11 cellular contexts compared by ENCODE assay signal in the genomic region with DNA sequence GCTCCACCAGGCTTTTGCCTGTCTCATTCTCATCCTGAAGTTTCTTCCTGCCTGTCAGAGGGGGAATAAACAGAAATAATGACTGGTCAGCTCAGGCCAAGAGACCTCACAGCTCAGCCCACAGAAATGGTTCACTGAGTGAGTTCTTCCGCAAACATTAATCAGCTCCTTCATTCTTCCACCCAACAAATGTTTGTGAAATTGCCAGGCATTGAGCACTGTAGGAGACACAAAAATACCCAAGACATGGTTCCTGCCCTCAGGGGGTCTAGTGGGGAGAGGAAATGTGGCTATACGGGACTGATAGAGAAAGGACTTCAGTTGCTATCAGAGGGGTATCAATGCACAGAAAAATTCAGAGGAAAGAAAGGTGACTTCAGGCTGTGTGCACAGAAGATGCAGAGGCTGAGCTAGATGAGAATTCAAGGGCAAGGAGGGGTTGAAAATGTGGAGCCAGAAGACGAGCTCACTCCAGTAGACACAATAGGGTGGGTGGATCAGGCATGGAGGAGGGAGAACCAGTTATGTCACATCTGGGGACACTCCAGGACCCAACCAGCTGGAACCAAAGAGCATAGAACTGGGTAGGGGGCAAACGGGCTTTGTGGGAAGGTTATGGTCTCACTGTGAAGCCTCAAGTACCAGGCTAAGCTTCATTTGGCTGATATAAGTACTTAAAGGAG. TPM values are rescaled to one million over a fixed set of nuclear protein-coding genes. Genes with fewer than 3 reads are reported as not detected.
DNase-seq lines count a peak whose midpoint lies in the region; ATAC-seq and TF ChIP-seq lines count a peak whose summit lies in the region.
"Had no signal": no experiment of that assay in that cellular context is flagged by ENCODE, and none has a peak within 500 bp of the region (broad histone marks: within the 10 kb centered on the region; RNA-seq: fewer than 3 reads in every experiment).

No MANE protein-coding gene starts in this region.

- no peaks in the 10 kb centered on the region for H3K27me3 Mint-ChIP-seq in activated T-cell treated with anti-CD3 and anti-CD28 coated beads, Interleukin-2, amount 50 U/mL, for 72 hours (ENCODE audit: low read depth)
- H3K27me3 Mint-ChIP-seq in T-helper 17 cell: peaks cover 7% of the 10 kb centered on the region
- H3K27me3 Mint-ChIP-seq: CD4-positive, alpha-beta T cell had no signal

- TF ChIP-seq POLR2A in tibial nerve (IDR thresholded peaks at IDR 0.05): no peak

- no peak overlapping the region for H3K4me3 Mint-ChIP-seq in activated T-cell treated with anti-CD3 and anti-CD28 coated beads, Interleukin-2, amount 50 U/mL, for 72 hours
- H3K4me3 Mint-ChIP-seq in T-helper 17 cell: no peak overlapping the region
- H3K4me3 Mint-ChIP-seq: CD4-positive, alpha-beta T cell had no signal

- no peak overlapping the region for H3K4me3 ChIP-seq in RWPE2 (ENCODE audit: severe bottlenecking)
- H3K4me3 ChIP-seq in tibial nerve: no peak overlapping the region

- no peak for TF ChIP-seq EP300 in tibial nerve (IDR thresholded peaks at IDR 0.05)

- no peak for ATAC-seq in activated T-cell treated with anti-CD3 and anti-CD28 coated beads, Interleukin-2, amount 50 U/mL, for 72 hours (replicated peaks in 1 of 2)
- ATAC-seq in RWPE2 (ENCODE audit: low read depth): no peak
- ATAC-seq in GM18868 (IDR thresholded peaks at IDR 0.05; ENCODE audit: unreplicated experiment): no peak
- no peak for ATAC-seq in T-helper 17 cell

- H3K27ac Mint-ChIP-seq in activated T-cell treated with anti-CD3 and anti-CD28 coated beads, Interleukin-2, amount 50 U/mL, for 72 hours: peak overlapping the region; percentile 26
- H3K27ac Mint-ChIP-seq in T-helper 17 cell: no peak overlapping the region
- H3K27ac Mint-ChIP-seq: CD4-positive, alpha-beta T cell had no signal

- H3K4me1 Mint-ChIP-seq in activated T-cell treated with anti-CD3 and anti-CD28 coated beads, Interleukin-2, amount 50 U/mL, for 72 hours (ENCODE audit: low read depth): peaks cover 30% of the 10 kb centered on the region
- H3K4me1 Mint-ChIP-seq in T-helper 17 cell: peaks cover 10% of the 10 kb centered on the region

- no peak for TF ChIP-seq CTCF in RWPE2 (IDR thresholded peaks at IDR 0.05; ENCODE audit: poor library complexity, severe bottlenecking)
- no peak for TF ChIP-seq CTCF in tibial nerve (IDR thresholded peaks at IDR 0.05)

- 48 to 57% methylated on average over 4 of the region's 4 CpGs for WGBS in tibial nerve, 2 donors

- DNase-seq in activated T-cell treated with anti-CD3 and anti-CD28 coated beads, Interleukin-2, amount 50 U/mL, for 72 hours: no peak
- no peak for DNase-seq in activated T-cell treated with anti-CD3 and anti-CD28 coated beads, Interleukin-2, amount 50 U/mL, for 1 hour
- DNase-seq in RWPE2 (ENCODE audit: low spot score) (no peak), glomerular visceral epithelial cell (ENCODE audit: extremely low spot score) (peak; percentile 75), tibial nerve (ENCODE audit: low spot score in 2 of 2) (no peak), NCI-H446 (lab: John Stamatoyannopoulos, UW) (no peak), T-helper 17 cell (no peak)
- DNase-seq: activated CD4-positive, alpha-beta T cell treated with anti-CD3 and anti-CD28 coated beads, Interleukin-2, amount 50 U/mL, for 48 hours; CD4-positive, alpha-beta T cell; NCI-H774 had no signal

- no peaks in the 10 kb centered on the region for H3K9me3 ChIP-seq in RWPE2 (ENCODE audit: severe bottlenecking)
- no peaks in the 10 kb centered on the region for H3K9me3 ChIP-seq in tibial nerve
- H3K9me3 ChIP-seq in T-helper 17 cell (ENCODE audit: control insufficient read depth, low read length, poor library complexity, severe bottlenecking): no peaks in the 10 kb centered on the region

- H3K36me3 Mint-ChIP-seq in activated T-cell treated with anti-CD3 and anti-CD28 coated beads, Interleukin-2, amount 50 U/mL, for 72 hours (ENCODE audit: insufficient read depth in 2 of 2): peaks cover 6 to 15% of the 10 kb centered on the region in 2 donors
- H3K36me3 Mint-ChIP-seq in T-helper 17 cell (ENCODE audit: low read depth): no peaks in the 10 kb centered on the region

- H3K27me3 ChIP-seq in RWPE2 (ENCODE audit: insufficient read depth, poor library complexity, severe bottlenecking) (no peaks in the 10 kb centered on the region), tibial nerve (no peaks in the 10 kb centered on the region)

- no peaks in the 10 kb centered on the region for H3K9me3 Mint-ChIP-seq in activated T-cell treated with anti-CD3 and anti-CD28 coated beads, Interleukin-2, amount 50 U/mL, for 72 hours
- H3K9me3 Mint-ChIP-seq: CD4-positive, alpha-beta T cell had no signal

- H3K4me1 ChIP-seq in RWPE2 (ENCODE audit: insufficient read depth, poor library complexity, severe bottlenecking) (peaks cover 64% of the 10 kb centered on the region), tibial nerve (peaks cover 0 to 88% (median 44%) of the 10 kb centered on the region in 4 donors)

- H3K27ac ChIP-seq in RWPE2 (ENCODE audit: poor library complexity, severe bottlenecking) (peak overlapping the region; percentile 98), tibial nerve (peak overlapping the region in 3 of 4 donors; percentile 4 to 91 (median 85))

- H3K36me3 ChIP-seq in RWPE2 (ENCODE audit: low read depth) (peaks cover 49% of the 10 kb centered on the region), tibial nerve (no peaks in the 10 kb centered on the region)

RNA-seq across cellular contexts. Expression of a gene that starts 20.9 kb away (rescaled TPM):
- 10 to 100 TPM; 32.3 to 32.4 TPM for total RNA-seq in activated T-cell treated with anti-CD3 and anti-CD28 coated beads, Interleukin-2, amount 50 U/mL, for 72 hours
- total RNA-seq in tibial nerve (10 to 100 TPM; 39.6 to 70.4 (median 59.2) TPM), T-helper 17 cell (1 to 10 TPM in 1 of 2 donors, under 1 TPM in 1; 0.81 to 1.6 TPM)

RNA-seq across cellular contexts. Expression of a gene that starts 35.1 kb away (rescaled TPM):
- 10 to 100 TPM; 46.6 to 55.8 TPM for total RNA-seq in activated T-cell treated with anti-CD3 and anti-CD28 coated beads, Interleukin-2, amount 50 U/mL, for 72 hours
- total RNA-seq in tibial nerve (1 to 10 TPM in 1 of 4 donors, under 1 TPM in 1, not detected in 2; 0.63 to 5.7 TPM), T-helper 17 cell (under 1 TPM; 0.27 to 0.63 TPM)

Comparison
In these comparisons a context has a peak if more than half of its experiments do, and no peak if none do; other contexts are left out.
1. RNA of a gene that starts 20.9 kb away (total RNA-seq): 39.6 to 70.4 TPM in tibial nerve and 32.3 to 32.4 TPM in activated T-cell treated with anti-CD3 and anti-CD28 coated beads, Interleukin-2, amount 50 U/mL, for 72 hours; 0.81 to 1.6 TPM in T-helper 17 cell; every median in the first group is over 10 times any median in the second.
2. RNA of a gene that starts 35.1 kb away (total RNA-seq): 46.6 to 55.8 TPM in activated T-cell treated with anti-CD3 and anti-CD28 coated beads, Interleukin-2, amount 50 U/mL, for 72 hours; 0.63 to 5.7 TPM in tibial nerve and 0.27 to 0.63 TPM in T-helper 17 cell; every median in the first group is over 4 times any median in the second.